Comparison of ENCODE assay signal across 8 cellular contexts in genomic region chr13:75219479-75220237, GRCh38.
DNase-seq lines count a peak whose midpoint lies in the region; ATAC-seq and TF ChIP-seq lines count a peak whose summit lies in the region.

No MANE protein-coding gene starts in this region.

- no peaks in the 10 kb centered on the region for H3K36me3 Mint-ChIP-seq in activated CD4-positive, alpha-beta memory T cell treated with anti-CD3 and anti-CD28 coated beads, Interleukin-2, amount 10 ng/mL, durations not matched to agents 7 days and 5 days (ENCODE audit: low read depth)

- no peaks in the 10 kb centered on the region for H3K27me3 ChIP-seq in ectodermal cell (ENCODE audit: control insufficient read depth, insufficient read depth, low read length, poor library complexity, severe bottlenecking)
- H3K27me3 ChIP-seq in lung (ENCODE audit: control insufficient read depth, insufficient read depth): no peaks in the 10 kb centered on the region

- ATAC-seq in HG03378 (IDR thresholded peaks at IDR 0.05; ENCODE audit: unreplicated experiment) (peak; percentile 95), lung (ENCODE audit: insufficient read depth, low FRiP score) (peak; percentile 85)

- H3K36me3 ChIP-seq in ectodermal cell (ENCODE audit: control insufficient read depth, insufficient read depth, low read length) (no peaks in the 10 kb centered on the region), lung (ENCODE audit: control insufficient read depth in 2 of 2, insufficient read depth in 2 of 2, low read length in 2 of 2) (no peaks in the 10 kb centered on the region)

- peaks cover 6% of the 10 kb centered on the region for H3K4me1 Mint-ChIP-seq in activated CD4-positive, alpha-beta memory T cell treated with anti-CD3 and anti-CD28 coated beads, Interleukin-2, amount 10 ng/mL, durations not matched to agents 7 days and 5 days

- no peak overlapping the region for H3K27ac Mint-ChIP-seq in activated CD4-positive, alpha-beta memory T cell treated with anti-CD3 and anti-CD28 coated beads, Interleukin-2, amount 10 ng/mL, durations not matched to agents 7 days and 5 days

- DNase-seq in GM19240 (ENCODE audit: insufficient read length, low spot score): peak; percentile 63
- peak; percentile 67 for DNase-seq in NCI-H69 (lab: John Stamatoyannopoulos, UW)
- peak; percentile 82 for DNase-seq in activated CD4-positive, alpha-beta memory T cell treated with anti-CD3 and anti-CD28 coated beads, Interleukin-2, amount 10 ng/mL, durations not matched to agents 7 days and 5 days
- DNase-seq in lung (ENCODE audit: low spot score): peak; percentile 77
- peak; percentile 47 for DNase-seq in stimulated activated CD8-positive, alpha-beta memory T cell treated with anti-CD3 and anti-CD28 coated beads, Interleukin-12 subunit alpha, Interleukin-12 subunit beta, amount 100 ng/mL, for 24 hours (ENCODE audit: extremely low read depth)

- TF ChIP-seq CTCF in C4-2B (conservative IDR thresholded peaks at IDR 0.05) (peak; percentile 66), lung (IDR thresholded peaks at IDR 0.05; ENCODE audit: control extremely low read depth, extremely low read depth) (peak; percentile 73)

- peak overlapping the region; percentile 23 for H3K4me3 ChIP-seq in ectodermal cell (ENCODE audit: insufficient read depth, low read depth, low read length)
- no peak overlapping the region for H3K4me3 ChIP-seq in lung

- CTCF ChIA-PET in activated CD4-positive, alpha-beta memory T cell treated with anti-CD3 and anti-CD28 coated beads, Interleukin-2, amount 10 ng/mL, durations not matched to agents 7 days and 5 days (lab: Charles Lee): interaction anchor here (0.6 to 2.0 kb wide), 28 partner anchors 9 to 1463 kb away, joined by 3 to 17 read pairs (median 3); no protein-coding TSS in a partner anchor

- H3K9me3 ChIP-seq in ectodermal cell (ENCODE audit: control insufficient read depth, low read length) (no peaks in the 10 kb centered on the region), lung (ENCODE audit: control insufficient read depth in 2 of 2, insufficient read depth in 1 of 2, low read length in 1 of 2) (no peaks in the 10 kb centered on the region)

- peak overlapping the region; percentile 3 for H3K4me3 Mint-ChIP-seq in activated CD4-positive, alpha-beta memory T cell treated with anti-CD3 and anti-CD28 coated beads, Interleukin-2, amount 10 ng/mL, durations not matched to agents 7 days and 5 days

- peaks cover 4% of the 10 kb centered on the region for H3K4me1 ChIP-seq in ectodermal cell (ENCODE audit: control insufficient read depth, insufficient read depth, low read length)
- peaks cover 0 to 3% of the 10 kb centered on the region in 2 donors for H3K4me1 ChIP-seq in lung (ENCODE audit: control insufficient read depth in 2 of 2, insufficient read depth in 2 of 2, low read length in 2 of 2)

- no peaks in the 10 kb centered on the region for H3K9me3 Mint-ChIP-seq in activated CD4-positive, alpha-beta memory T cell treated with anti-CD3 and anti-CD28 coated beads, Interleukin-2, amount 10 ng/mL, durations not matched to agents 7 days and 5 days

- POLR2A ChIA-PET in activated CD4-positive, alpha-beta memory T cell treated with anti-CD3 and anti-CD28 coated beads, Interleukin-2, amount 10 ng/mL, durations not matched to agents 7 days and 5 days (lab: Charles Lee): interaction anchor here (0.5 kb wide), 1 partner anchor 11 kb away, joined by 3 read pairs; no protein-coding TSS in a partner anchor

- H3K27ac ChIP-seq in C4-2B: no peak overlapping the region
- H3K27ac ChIP-seq in ectodermal cell (ENCODE audit: insufficient read depth, low read depth, low read length, poor library complexity, severe bottlenecking): no peak overlapping the region
- H3K27ac ChIP-seq in lung (ENCODE audit: low read depth in 1 of 2, low read length in 1 of 2): no peak overlapping the region

- peaks cover 21% of the 10 kb centered on the region for H3K27me3 Mint-ChIP-seq in activated CD4-positive, alpha-beta memory T cell treated with anti-CD3 and anti-CD28 coated beads, Interleukin-2, amount 10 ng/mL, durations not matched to agents 7 days and 5 days

- 16 to 19% methylated on average over 31 of the region's 31 CpGs for WGBS in ectodermal cell, 2 experiments
- 10 to 13% methylated on average over 31 of the region's 31 CpGs for WGBS in lung, 2 donors
